In genomic region chr1:159171254-159171687, GRCh38 we compare ENCODE assay signal across 10 cellular contexts. TPM values are rescaled to one million over a fixed set of nuclear protein-coding genes. Genes with fewer than 3 reads are reported as not detected.
A peak's percentile ranks its signal among the peaks of the same experiment; 100 is the strongest.
DNase-seq lines count a peak whose midpoint lies in the region; ATAC-seq lines count a peak whose summit lies in the region.
"Had no signal": no experiment of that assay in that cellular context is flagged by ENCODE, and none has a peak within 500 bp of the region (broad histone marks: within the 10 kb centered on the region; RNA-seq: fewer than 3 reads in every experiment).

CADM3 (plus strand) TSS chr1:159171615; CDS start chr1:159171766, 151 bp downstream.

- no peaks in the 10 kb centered on the region for H3F3A ChIP-seq in GM23248 (ENCODE audit: insufficient read depth)

- no peak within 1 kb of the TSS for H3K27ac ChIP-seq in GM23248
- H3K27ac ChIP-seq: thyroid gland had no signal

- no peaks in the 10 kb centered on the region for H3K9me3 ChIP-seq in GM23248 (ENCODE audit: low read depth)
- H3K9me3 ChIP-seq: thyroid gland had no signal

- intact Hi-C loops in sciatic nerve (cut with DNase I) = no loop called here

- in situ Hi-C loops in GM23248 (cut with MboI) = loop anchor here (25.0 kb wide), 1 partner anchor 841 kb away; no protein-coding TSS in a partner anchor

- H3K4me3 Mint-ChIP-seq in activated naive CD8-positive, alpha-beta T cell treated with anti-CD3 and anti-CD28 coated beads, Interleukin-2, amount 50 U/mL, for 24 hours = peak within 1 kb of the TSS; percentile 25

- H3K27ac Mint-ChIP-seq in activated naive CD8-positive, alpha-beta T cell treated with anti-CD3 and anti-CD28 coated beads, Interleukin-2, amount 50 U/mL, for 24 hours = no peak within 1 kb of the TSS

- no peaks in the 10 kb centered on the region for H4K20me1 ChIP-seq in GM23248 (ENCODE audit: insufficient read depth)

- H3K27me3 Mint-ChIP-seq in activated naive CD8-positive, alpha-beta T cell treated with anti-CD3 and anti-CD28 coated beads, Interleukin-2, amount 50 U/mL, for 24 hours = peaks cover 57% of the 10 kb centered on the region

- H3K36me3 Mint-ChIP-seq in activated naive CD8-positive, alpha-beta T cell treated with anti-CD3 and anti-CD28 coated beads, Interleukin-2, amount 50 U/mL, for 24 hours (ENCODE audit: low read depth) = no peaks in the 10 kb centered on the region

- 3 to 11% methylated on average over 9 to 28 of the region's 29 CpGs for WGBS in GM23248 (ENCODE audit: low coverage in 1 of 2, low lambda C conversion rate in 2 of 2, missing lambda C conversion rate in 2 of 2), 2 experiments

- H3K4me1 ChIP-seq in GM23248 (ENCODE audit: insufficient read depth) = no peaks in the 10 kb centered on the region

- H3K9ac ChIP-seq in GM23248 = no peak within 1 kb of the TSS

- H3K79me2 ChIP-seq in GM23248 (ENCODE audit: insufficient read depth) = no peaks in the 10 kb centered on the region

- H2AFZ ChIP-seq in GM23248 = no peak within 1 kb of the TSS

- no peak within 1 kb of the TSS for H3K4me2 ChIP-seq in GM23248 (ENCODE audit: unreplicated experiment)

- H3K9me2 ChIP-seq in GM23248 (ENCODE audit: insufficient read depth) = no peaks in the 10 kb centered on the region

- no peaks in the 10 kb centered on the region for H3K36me3 ChIP-seq in GM23248 (ENCODE audit: low read depth)
- H3K36me3 ChIP-seq: thyroid gland had no signal

- DNase-seq in H4 (ENCODE audit: low spot score) (no peak), hippocampal formation (lab: John Stamatoyannopoulos, UW) (peak; percentile 33 to 37), sciatic nerve (ENCODE audit: low spot score) (peak; percentile 67), GM23248 (no peak), T-helper 9 cell (no peak)
- DNase-seq in activated naive CD8-positive, alpha-beta T cell treated with anti-CD3 and anti-CD28 coated beads, Interleukin-2, amount 50 U/mL, for 24 hours = no peak
- no peak for DNase-seq in stimulated activated CD4-positive, alpha-beta T cell treated with anti-CD3 and anti-CD28 coated beads, Interleukin-4, amount 100 ng/mL, for 1 hour
- DNase-seq: thyroid gland had no signal

- peaks cover 3% of the 10 kb centered on the region for H3K4me1 Mint-ChIP-seq in activated naive CD8-positive, alpha-beta T cell treated with anti-CD3 and anti-CD28 coated beads, Interleukin-2, amount 50 U/mL, for 24 hours

- no peak within 1 kb of the TSS for H3K4me3 ChIP-seq in GM23248
- H3K4me3 ChIP-seq: lung had no signal

- H3K9me3 Mint-ChIP-seq in activated naive CD8-positive, alpha-beta T cell treated with anti-CD3 and anti-CD28 coated beads, Interleukin-2, amount 50 U/mL, for 24 hours = no peaks in the 10 kb centered on the region

- no peak for ATAC-seq in activated naive CD8-positive, alpha-beta T cell treated with anti-CD3 and anti-CD28 coated beads, Interleukin-2, amount 50 U/mL, for 24 hours
- ATAC-seq in sciatic nerve (peak; percentile 75), GM18520 (IDR thresholded peaks at IDR 0.05; ENCODE audit: unreplicated experiment) (no peak)

- peaks cover 51% of the 10 kb centered on the region for H3K27me3 ChIP-seq in GM23248 (replicated peaks; ENCODE audit: insufficient read depth)

RNA-seq across cellular contexts. Expression of gene CADM3, which starts in this region (rescaled TPM):
- 6.4 and 10.1 TPM in 2 replicates for total RNA-seq in H4 (2014; rRNA removed; shearing (Covaris generic))
- 207 TPM for total RNA-seq in sciatic nerve
- total RNA-seq in GM23248 (2014; rRNA removed; shearing (Covaris generic)) = not detected in 2 replicates
- 0.14 TPM in 1 of 2 replicates, not detected in the other for polyA plus RNA-seq in GM23248 (2016; fragmentation: Nextera tagmentation; extraction: Ambion mirVana)

Comparison
In these comparisons a context has a peak if more than half of its experiments do, and no peak if none do; other contexts are left out.
1. RNA of gene CADM3 (total RNA-seq): 207 TPM in sciatic nerve (single experiment); 6.4 to 10.1 TPM in H4 and not detected in GM23248; every median in the first group is over 10 times any median in the second.
2. DNase-seq: peak in hippocampal formation (2 of 2) and sciatic nerve (single experiment); none in H4 (single experiment), activated naive CD8-positive, alpha-beta T cell treated with anti-CD3 and anti-CD28 coated beads, Interleukin-2, amount 50 U/mL, for 24 hours (single experiment), stimulated activated CD4-positive, alpha-beta T cell treated with anti-CD3 and anti-CD28 coated beads, Interleukin-4, amount 100 ng/mL, for 1 hour (single experiment), GM23248 (single experiment) and T-helper 9 cell (single experiment).